Comparison of ENCODE assay signal across 9 cellular contexts in the genomic region with DNA sequence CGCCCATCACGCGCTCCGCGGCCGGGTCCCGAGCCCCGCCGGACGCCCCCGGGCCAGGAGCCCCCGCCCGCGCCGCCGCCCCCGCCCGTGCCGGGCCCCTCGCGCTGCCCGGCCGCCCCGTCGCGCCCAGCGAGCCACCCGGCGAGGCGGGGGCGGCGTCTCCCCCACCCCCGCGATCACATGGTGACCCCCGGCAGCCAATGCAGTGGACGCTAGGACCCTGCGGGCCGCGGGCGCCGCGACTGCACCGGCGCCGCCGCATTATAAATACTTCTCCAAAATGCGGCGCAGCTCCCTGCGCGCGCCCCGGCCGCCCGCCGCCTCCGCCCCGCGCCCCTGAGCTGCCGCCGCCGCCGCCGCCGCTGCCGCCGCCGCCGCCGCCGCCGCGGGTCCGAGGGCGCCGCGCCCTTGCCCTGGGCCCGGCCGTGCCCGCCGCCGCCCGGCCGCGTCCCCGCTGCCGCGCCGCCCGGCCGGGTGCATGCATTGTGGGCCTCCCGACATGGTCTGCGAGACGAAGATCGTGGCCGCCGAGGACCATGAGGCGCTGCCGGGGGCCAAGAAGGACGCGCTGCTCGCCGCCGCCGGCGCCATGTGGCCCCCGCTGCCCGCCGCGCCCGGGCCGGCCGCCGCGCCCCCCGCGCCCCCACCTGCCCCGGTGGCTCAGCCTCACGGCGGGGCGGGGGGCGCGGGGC. TPM values are rescaled to one million over a fixed set of nuclear protein-coding genes. Genes with fewer than 3 reads are reported as not detected.
DNase-seq lines count a peak whose midpoint lies in the region; ATAC-seq and TF ChIP-seq lines count a peak whose summit lies in the region.
"Had no signal": no experiment of that assay in that cellular context is flagged by ENCODE, and none has a peak within 500 bp of the region (broad histone marks: within the 10 kb centered on the region; RNA-seq: fewer than 3 reads in every experiment).

A gene with protein sequence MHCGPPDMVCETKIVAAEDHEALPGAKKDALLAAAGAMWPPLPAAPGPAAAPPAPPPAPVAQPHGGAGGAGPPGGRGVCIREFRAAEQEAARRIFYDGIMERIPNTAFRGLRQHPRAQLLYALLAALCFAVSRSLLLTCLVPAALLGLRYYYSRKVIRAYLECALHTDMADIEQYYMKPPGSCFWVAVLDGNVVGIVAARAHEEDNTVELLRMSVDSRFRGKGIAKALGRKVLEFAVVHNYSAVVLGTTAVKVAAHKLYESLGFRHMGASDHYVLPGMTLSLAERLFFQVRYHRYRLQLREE (plus strand): TSS at position 294 of the 692 bp plus-strand sequence. CDS start 185 bp downstream, at position 479.

- H3K9me3 Mint-ChIP-seq in activated naive CD8-positive, alpha-beta T cell treated with anti-CD3 and anti-CD28 coated beads for 36 hours = no peaks in the 10 kb centered on the region

- peaks cover 43% of the 10 kb centered on the region for H3K27me3 Mint-ChIP-seq in activated naive CD8-positive, alpha-beta T cell treated with anti-CD3 and anti-CD28 coated beads for 36 hours

- TF ChIP-seq CTCF in GM12875 (IDR thresholded peaks at IDR 0.05; ENCODE audit: borderline replicate concordance, insufficient read depth, low read depth, low read length) = no peak

- peak within 1 kb of the TSS; percentile 10 for H3K4me3 ChIP-seq in GM12875 (ENCODE audit: low read depth, low read length)
- peak within 1 kb of the TSS; percentile 35 for H3K4me3 ChIP-seq in skeletal muscle cell (ENCODE audit: low read depth, low read length)

- peaks cover 3% of the 10 kb centered on the region for H3K4me1 Mint-ChIP-seq in activated naive CD8-positive, alpha-beta T cell treated with anti-CD3 and anti-CD28 coated beads for 36 hours

- no peaks in the 10 kb centered on the region for H3K36me3 Mint-ChIP-seq in activated naive CD8-positive, alpha-beta T cell treated with anti-CD3 and anti-CD28 coated beads for 36 hours

- no peak for ATAC-seq in GM21360 (IDR thresholded peaks at IDR 0.05; ENCODE audit: unreplicated experiment)
- no peak for ATAC-seq in GM21390 (IDR thresholded peaks at IDR 0.05; ENCODE audit: unreplicated experiment)

- H3K4me3 Mint-ChIP-seq in activated naive CD8-positive, alpha-beta T cell treated with anti-CD3 and anti-CD28 coated beads for 36 hours = no peak within 1 kb of the TSS

- DNase-seq in NCI-H1436 treated with DMSO at 0.1 percent for 48 hours (lab: John Stamatoyannopoulos, UW) (peak; percentile 14), hypothalamus (lab: John Stamatoyannopoulos, UW) (peak in 44 of 51 donors; percentile 38 to 86 (median 68)), skeletal muscle cell (ENCODE audit: low read depth) (no peak)
- peak; percentile 42 for DNase-seq in activated naive CD8-positive, alpha-beta T cell treated with anti-CD3 and anti-CD28 coated beads for 36 hours
- DNase-seq in activated effector memory CD4-positive, alpha-beta T cell treated with anti-CD3 and anti-CD28 coated beads, Interleukin-2, amount 50 U/mL, for 16 hours = no peak

- no peak within 1 kb of the TSS for H3K27ac Mint-ChIP-seq in activated naive CD8-positive, alpha-beta T cell treated with anti-CD3 and anti-CD28 coated beads for 36 hours

RNA-seq across cellular contexts. Expression of the gene that starts here (rescaled TPM):
- under 1 TPM; 0.56 to 0.60 TPM for total RNA-seq in activated naive CD8-positive, alpha-beta T cell treated with anti-CD3 and anti-CD28 coated beads for 36 hours
- total RNA-seq: RPMI7951 had no signal

Comparison
In these comparisons a context has a peak if more than half of its experiments do, and no peak if none do; other contexts are left out.
1. Peak in DNase-seq in activated naive CD8-positive, alpha-beta T cell treated with anti-CD3 and anti-CD28 coated beads for 36 hours; RNA of the gene not detected or under 1 TPM.
2. DNase-seq: peak in NCI-H1436 treated with DMSO at 0.1 percent for 48 hours (single experiment) and hypothalamus (44 of 51); none in skeletal muscle cell (single experiment) and activated effector memory CD4-positive, alpha-beta T cell treated with anti-CD3 and anti-CD28 coated beads, Interleukin-2, amount 50 U/mL, for 16 hours (single experiment).